Comparison of ENCODE assay signal across 22 cellular contexts in the genomic region with DNA sequence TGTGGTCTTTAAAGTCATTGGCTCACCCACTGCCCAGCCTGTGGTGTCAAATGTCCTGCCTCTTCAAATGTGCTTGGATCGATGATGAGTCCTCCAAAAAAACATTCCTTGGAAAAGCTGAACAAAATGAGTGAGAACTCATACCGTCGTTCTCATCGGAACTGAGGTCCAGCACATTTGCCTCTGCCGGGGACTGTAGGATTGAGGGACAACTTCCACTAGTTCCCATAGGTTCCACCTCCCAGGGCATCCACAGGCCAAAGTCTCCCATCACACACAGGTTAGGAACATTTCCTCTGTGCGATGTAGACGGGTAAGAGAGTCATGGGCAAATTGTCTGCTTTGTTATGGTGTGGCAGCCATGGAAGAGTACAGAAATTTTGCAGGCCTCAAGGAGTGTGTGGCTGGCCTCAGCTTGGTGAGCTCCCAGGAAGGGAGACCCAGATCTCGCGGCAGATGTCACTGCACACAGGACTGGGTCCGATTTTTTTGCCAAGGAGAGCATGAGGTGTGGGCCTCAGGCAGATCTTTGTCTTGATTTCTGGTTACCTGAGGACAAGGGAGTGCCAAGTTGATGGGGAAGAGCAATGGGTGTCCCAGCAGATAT.
"Had no signal": no experiment of that assay in that cellular context is flagged by ENCODE, and none has a peak within 500 bp of the region (broad histone marks: within the 10 kb centered on the region; RNA-seq: fewer than 3 reads in every experiment).

No MANE protein-coding gene starts in this region.

- H3K4me1 ChIP-seq: ascending aorta, lower lobe of right lung, right lobe of liver, transverse colon had no signal

- FAIRE-seq: colon, keratinocyte had no signal

- H3K27ac Mint-ChIP-seq: activated naive CD4-positive, alpha-beta T cell treated with anti-CD3 and anti-CD28 coated beads, Interleukin-2, amount 50 U/mL, for 24 hours; naive thymus-derived CD4-positive, alpha-beta T cell; T-cell; T-helper 2 cell treated with Interferon-gamma antibody and Interleukin-4, amounts not matched to agents 5 μg/mL and 100 μg/mL, for 36 hours had no signal

- H3K27ac ChIP-seq: ascending aorta, brain microvascular endothelial cell, dorsolateral prefrontal cortex, epithelial cell of prostate, lower lobe of right lung, right lobe of liver, transverse colon, VCaP had no signal

- H3K4me3 ChIP-seq: dorsolateral prefrontal cortex, lower lobe of right lung, right lobe of liver, transverse colon had no signal

- DNase-seq: activated CD4-positive, alpha-beta T cell treated with anti-CD3 and anti-CD28 coated beads, Interleukin-2, amount 50 U/mL, for 1 hour; activated CD4-positive, CD25-positive, alpha-beta regulatory T cell treated with anti-CD3 and anti-CD28 coated beads, Interleukin-2, amount 50 U/mL, for 72 hours; activated gamma-delta T cell treated with Interleukin-2 at 50 U/mL for 16 hours; activated T-cell treated with anti-CD3 and anti-CD28 coated beads, Interleukin-2, amount 50 U/mL, for 1 hour; brain microvascular endothelial cell; central memory CD4-positive, alpha-beta T cell; dorsolateral prefrontal cortex; lower lobe of right lung; naive thymus-derived CD4-positive, alpha-beta T cell; stimulated activated CD4-positive, alpha-beta T cell treated with anti-CD3 and anti-CD28 coated beads, Interleukin-4, amount 100 ng/mL, for 24 hours; stimulated activated naive CD8-positive, alpha-beta T cell treated with anti-CD3 and anti-CD28 coated beads, Interleukin-15, Interleukin-2, amounts not matched to agents 100 U/mL and 50 U/mL, for 24 hours; T-cell; transverse colon had no signal

- H3K27me3 ChIP-seq: ascending aorta, brain microvascular endothelial cell, dorsolateral prefrontal cortex, right lobe of liver, transverse colon had no signal

- H3K4me1 Mint-ChIP-seq: activated naive CD4-positive, alpha-beta T cell treated with anti-CD3 and anti-CD28 coated beads, Interleukin-2, amount 50 U/mL, for 24 hours; naive thymus-derived CD4-positive, alpha-beta T cell; neural crest cell; T-cell had no signal

- H3K4me3 Mint-ChIP-seq: activated naive CD4-positive, alpha-beta T cell treated with anti-CD3 and anti-CD28 coated beads, Interleukin-2, amount 50 U/mL, for 24 hours; neural crest cell; T-cell; T-helper 2 cell treated with Interferon-gamma antibody and Interleukin-4, amounts not matched to agents 5 μg/mL and 100 μg/mL, for 36 hours had no signal

- ATAC-seq: lower lobe of right lung; naive thymus-derived CD4-positive, alpha-beta T cell; right lobe of liver; stimulated activated naive CD8-positive, alpha-beta T cell treated with anti-CD3 and anti-CD28 coated beads, Interleukin-15, Interleukin-2, amounts not matched to agents 100 U/mL and 50 U/mL, for 24 hours; T-cell had no signal
